In genomic region chr16:28990375-28991040, GRCh38 we compare ENCODE assay signal across 10 cellular contexts. TPM values are rescaled to one million over a fixed set of nuclear protein-coding genes. Genes with fewer than 3 reads are reported as not detected.
DNase-seq lines count a peak whose midpoint lies in the region; ATAC-seq lines count a peak whose summit lies in the region.
"Had no signal": no experiment of that assay in that cellular context is flagged by ENCODE, and none has a peak within 500 bp of the region (broad histone marks: within the 10 kb centered on the region; RNA-seq: fewer than 3 reads in every experiment).

No MANE protein-coding gene starts in this region.

- peak overlapping the region; percentile 99 for H3K4me3 Mint-ChIP-seq in activated CD4-positive, alpha-beta T cell treated with anti-CD3 and anti-CD28 coated beads for 36 hours
- peak overlapping the region; percentile 90 for H3K4me3 Mint-ChIP-seq in activated T-helper 1 cell treated with anti-CD3 and anti-CD28 coated beads, Interleukin-12 subunit alpha, Interleukin-12 subunit beta, Interleukin-2, Interleukin-4 antibody, amounts not matched to agents 30 ng/mL and 10 ng/mL and 1 ng/mL, durations not matched to agents 14 hours and 24 hours and 36 hours
- H3K4me3 Mint-ChIP-seq in naive thymus-derived CD8-positive, alpha-beta T cell, result peak overlapping the region; percentile 65 to 99 (median 86)
- H3K4me3 Mint-ChIP-seq: brain had no signal

- ATAC-seq in activated CD4-positive, alpha-beta T cell treated with anti-CD3 and anti-CD28 coated beads for 36 hours, result peak; percentile 84
- peak; percentile 44 to 68 for ATAC-seq in naive thymus-derived CD8-positive, alpha-beta T cell
- ATAC-seq in stimulated activated naive CD8-positive, alpha-beta T cell treated with anti-CD3 and anti-CD28 coated beads, Interleukin-15, Interleukin-2, amounts not matched to agents 100 U/mL and 50 U/mL, for 24 hours, result peak; percentile 88

- DNase-seq in activated CD4-positive, alpha-beta T cell treated with anti-CD3 and anti-CD28 coated beads for 36 hours, result peak; percentile 88
- peak; percentile 29 for DNase-seq in activated T-helper 1 cell treated with anti-CD3 and anti-CD28 coated beads, Interleukin-12 subunit alpha, Interleukin-12 subunit beta, Interleukin-2, Interleukin-4 antibody, amounts not matched to agents 30 ng/mL and 10 ng/mL and 1 ng/mL, durations not matched to agents 14 hours and 24 hours and 36 hours (ENCODE audit: low spot score)
- peak in 5 of 10 donors; percentile 21 to 75 (median 41) for DNase-seq in naive thymus-derived CD8-positive, alpha-beta T cell
- peak; percentile 72 for DNase-seq in stimulated activated naive CD8-positive, alpha-beta T cell treated with anti-CD3 and anti-CD28 coated beads, Interleukin-15, Interleukin-2, amounts not matched to agents 100 U/mL and 50 U/mL, for 24 hours
- DNase-seq in DMS 273 (lab: John Stamatoyannopoulos, UW; ENCODE audit: unreplicated experiment), result no peak
- no peak for DNase-seq in EL
- DNase-seq in hepatic stellate cell (ENCODE audit: low spot score), result no peak
- DNase-seq: Peyer's patch had no signal

- CTCF ChIA-PET in activated CD4-positive, alpha-beta T cell treated with anti-CD3 and anti-CD28 coated beads for 36 hours (lab: Charles Lee), result interaction anchor here (1.5 to 5.4 kb wide), 2 partner anchors 13 to 31 kb away, joined by 7 to 32 read pairs; no protein-coding TSS in a partner anchor

- POLR2A ChIA-PET in activated CD4-positive, alpha-beta T cell treated with anti-CD3 and anti-CD28 coated beads for 36 hours (lab: Charles Lee), result no interaction called here
- POLR2A ChIA-PET in naive thymus-derived CD8-positive, alpha-beta T cell (lab: Charles Lee), result interaction anchor here (1.0 to 18.9 kb wide), 3 partner anchors 17 to 38 kb away, joined by 3 to 494 read pairs (median 6); partner anchors contain the start of gene SPNS1

- intact Hi-C loops in activated CD4-positive, alpha-beta T cell treated with anti-CD3 and anti-CD28 coated beads for 36 hours (cut with DNase I, micrococcal nuclease), result loop anchor here (1.0 to 2.0 kb wide), 6 partner anchors 16 to 39 kb away; partner anchors contain the start of gene SPNS1 (in 1 of the 2)
- intact Hi-C loops in activated T-helper 1 cell treated with anti-CD3 and anti-CD28 coated beads, Interleukin-12 subunit alpha, Interleukin-12 subunit beta, Interleukin-2, Interleukin-4 antibody, amounts not matched to agents 30 ng/mL and 10 ng/mL and 1 ng/mL, durations not matched to agents 14 hours and 24 hours and 36 hours (cut with micrococcal nuclease), result loop anchor here (1.0 to 2.0 kb wide), 4 partner anchors 16 to 39 kb away; partner anchors contain the start of gene SPNS1

- peaks cover 65% of the 10 kb centered on the region for H3K36me3 Mint-ChIP-seq in activated CD4-positive, alpha-beta T cell treated with anti-CD3 and anti-CD28 coated beads for 36 hours (ENCODE audit: low read depth)
- peaks cover 52% of the 10 kb centered on the region for H3K36me3 Mint-ChIP-seq in activated T-helper 1 cell treated with anti-CD3 and anti-CD28 coated beads, Interleukin-12 subunit alpha, Interleukin-12 subunit beta, Interleukin-2, Interleukin-4 antibody, amounts not matched to agents 30 ng/mL and 10 ng/mL and 1 ng/mL, durations not matched to agents 14 hours and 24 hours and 36 hours (ENCODE audit: low read depth)
- peaks cover 12 to 64% (median 29%) of the 10 kb centered on the region in 3 donors for H3K36me3 Mint-ChIP-seq in naive thymus-derived CD8-positive, alpha-beta T cell

- peaks cover 64% of the 10 kb centered on the region for H3K4me1 Mint-ChIP-seq in activated CD4-positive, alpha-beta T cell treated with anti-CD3 and anti-CD28 coated beads for 36 hours
- H3K4me1 Mint-ChIP-seq in activated T-helper 1 cell treated with anti-CD3 and anti-CD28 coated beads, Interleukin-12 subunit alpha, Interleukin-12 subunit beta, Interleukin-2, Interleukin-4 antibody, amounts not matched to agents 30 ng/mL and 10 ng/mL and 1 ng/mL, durations not matched to agents 14 hours and 24 hours and 36 hours (ENCODE audit: low read depth), result peaks cover 42% of the 10 kb centered on the region
- peaks cover 31 to 75% (median 58%) of the 10 kb centered on the region in 4 donors for H3K4me1 Mint-ChIP-seq in naive thymus-derived CD8-positive, alpha-beta T cell
- H3K4me1 Mint-ChIP-seq: brain had no signal

- peaks cover 6% of the 10 kb centered on the region for H3K9me3 Mint-ChIP-seq in activated CD4-positive, alpha-beta T cell treated with anti-CD3 and anti-CD28 coated beads for 36 hours (ENCODE audit: low read depth)
- peaks cover 3% of the 10 kb centered on the region for H3K9me3 Mint-ChIP-seq in activated T-helper 1 cell treated with anti-CD3 and anti-CD28 coated beads, Interleukin-12 subunit alpha, Interleukin-12 subunit beta, Interleukin-2, Interleukin-4 antibody, amounts not matched to agents 30 ng/mL and 10 ng/mL and 1 ng/mL, durations not matched to agents 14 hours and 24 hours and 36 hours
- H3K9me3 Mint-ChIP-seq in naive thymus-derived CD8-positive, alpha-beta T cell, result peaks cover 0 to 10% (median 2%) of the 10 kb centered on the region in 9 donors

- peak overlapping the region; percentile 97 for H3K27ac Mint-ChIP-seq in activated CD4-positive, alpha-beta T cell treated with anti-CD3 and anti-CD28 coated beads for 36 hours
- peak overlapping the region; percentile 82 for H3K27ac Mint-ChIP-seq in activated T-helper 1 cell treated with anti-CD3 and anti-CD28 coated beads, Interleukin-12 subunit alpha, Interleukin-12 subunit beta, Interleukin-2, Interleukin-4 antibody, amounts not matched to agents 30 ng/mL and 10 ng/mL and 1 ng/mL, durations not matched to agents 14 hours and 24 hours and 36 hours
- H3K27ac Mint-ChIP-seq in naive thymus-derived CD8-positive, alpha-beta T cell, result peak overlapping the region; percentile 93 to 100 (median 97)
- H3K27ac Mint-ChIP-seq: brain had no signal

- H3K27me3 Mint-ChIP-seq in activated CD4-positive, alpha-beta T cell treated with anti-CD3 and anti-CD28 coated beads for 36 hours, result no peaks in the 10 kb centered on the region
- H3K27me3 Mint-ChIP-seq in activated T-helper 1 cell treated with anti-CD3 and anti-CD28 coated beads, Interleukin-12 subunit alpha, Interleukin-12 subunit beta, Interleukin-2, Interleukin-4 antibody, amounts not matched to agents 30 ng/mL and 10 ng/mL and 1 ng/mL, durations not matched to agents 14 hours and 24 hours and 36 hours (ENCODE audit: insufficient read depth), result no peaks in the 10 kb centered on the region
- H3K27me3 Mint-ChIP-seq in naive thymus-derived CD8-positive, alpha-beta T cell, result no peaks in the 10 kb centered on the region
- H3K27me3 Mint-ChIP-seq: brain had no signal

RNA-seq across cellular contexts. Expression of gene LAT, which starts 5.7 kb away (rescaled TPM):
- 100 to 1,000 TPM; 200 to 234 TPM for total RNA-seq in activated CD4-positive, alpha-beta T cell treated with anti-CD3 and anti-CD28 coated beads for 36 hours
- 230 and 234 TPM in 2 replicates for total RNA-seq in activated T-helper 1 cell treated with anti-CD3 and anti-CD28 coated beads, Interleukin-12 subunit alpha, Interleukin-12 subunit beta, Interleukin-2, Interleukin-4 antibody, amounts not matched to agents 30 ng/mL and 10 ng/mL and 1 ng/mL, durations not matched to agents 14 hours and 24 hours and 36 hours
- total RNA-seq in naive thymus-derived CD8-positive, alpha-beta T cell, result 100 to 1,000 TPM; 352 to 353 TPM
- polyA plus RNA-seq in naive thymus-derived CD8-positive, alpha-beta T cell, result 100 to 1,000 TPM; 255 to 308 (median 288) TPM

RNA-seq across cellular contexts. Expression of gene SPNS1, which starts 15.9 kb away (rescaled TPM):
- total RNA-seq in activated CD4-positive, alpha-beta T cell treated with anti-CD3 and anti-CD28 coated beads for 36 hours, result 10 to 100 TPM; 12.7 to 14.2 TPM
- 21.2 and 26.9 TPM in 2 replicates for total RNA-seq in activated T-helper 1 cell treated with anti-CD3 and anti-CD28 coated beads, Interleukin-12 subunit alpha, Interleukin-12 subunit beta, Interleukin-2, Interleukin-4 antibody, amounts not matched to agents 30 ng/mL and 10 ng/mL and 1 ng/mL, durations not matched to agents 14 hours and 24 hours and 36 hours
- total RNA-seq in naive thymus-derived CD8-positive, alpha-beta T cell, result 10 to 100 TPM; 38.1 to 45.0 TPM
- 10 to 100 TPM; 12.7 to 29.7 (median 24.9) TPM for polyA plus RNA-seq in naive thymus-derived CD8-positive, alpha-beta T cell

RNA-seq across cellular contexts. Expression of gene NFATC2IP, which starts 39.8 kb away (rescaled TPM):
- total RNA-seq in activated CD4-positive, alpha-beta T cell treated with anti-CD3 and anti-CD28 coated beads for 36 hours, result 10 to 100 TPM; 69.2 to 72.7 TPM
- 110 and 111 TPM in 2 replicates for total RNA-seq in activated T-helper 1 cell treated with anti-CD3 and anti-CD28 coated beads, Interleukin-12 subunit alpha, Interleukin-12 subunit beta, Interleukin-2, Interleukin-4 antibody, amounts not matched to agents 30 ng/mL and 10 ng/mL and 1 ng/mL, durations not matched to agents 14 hours and 24 hours and 36 hours
- total RNA-seq in naive thymus-derived CD8-positive, alpha-beta T cell, result 100 to 1,000 TPM; 112 to 116 TPM
- polyA plus RNA-seq in naive thymus-derived CD8-positive, alpha-beta T cell, result 10 to 100 TPM; 22.8 to 30.2 (median 28.7) TPM

RNA-seq across cellular contexts. Expression of gene CD19, which starts 58.7 kb away (rescaled TPM):
- under 1 TPM; 0.74 to 0.80 TPM for total RNA-seq in activated CD4-positive, alpha-beta T cell treated with anti-CD3 and anti-CD28 coated beads for 36 hours
- not detected in 2 replicates for total RNA-seq in activated T-helper 1 cell treated with anti-CD3 and anti-CD28 coated beads, Interleukin-12 subunit alpha, Interleukin-12 subunit beta, Interleukin-2, Interleukin-4 antibody, amounts not matched to agents 30 ng/mL and 10 ng/mL and 1 ng/mL, durations not matched to agents 14 hours and 24 hours and 36 hours
- 1 to 10 TPM; 6.9 to 7.6 TPM for total RNA-seq in naive thymus-derived CD8-positive, alpha-beta T cell
- under 1 TPM; 0.17 to 0.19 (median 0.19) TPM for polyA plus RNA-seq in naive thymus-derived CD8-positive, alpha-beta T cell
- total RNA-seq: MCF 10A had no signal

Comparison
In these comparisons a context has a peak if more than half of its experiments do, and no peak if none do; other contexts are left out.
1. DNase-seq: peak in activated CD4-positive, alpha-beta T cell treated with anti-CD3 and anti-CD28 coated beads for 36 hours (single experiment), activated T-helper 1 cell treated with anti-CD3 and anti-CD28 coated beads, Interleukin-12 subunit alpha, Interleukin-12 subunit beta, Interleukin-2, Interleukin-4 antibody, amounts not matched to agents 30 ng/mL and 10 ng/mL and 1 ng/mL, durations not matched to agents 14 hours and 24 hours and 36 hours (single experiment) and stimulated activated naive CD8-positive, alpha-beta T cell treated with anti-CD3 and anti-CD28 coated beads, Interleukin-15, Interleukin-2, amounts not matched to agents 100 U/mL and 50 U/mL, for 24 hours (single experiment); none in DMS 273 (single experiment), EL (single experiment) and hepatic stellate cell (single experiment).
2. Peak in every context shown above with its lines, with median percentiles within 50 percentile points of each other: ATAC-seq, H3K27ac Mint-ChIP-seq and H3K4me3 Mint-ChIP-seq.